ENCODE assay signal across 13 cellular contexts in genomic region chr3:155553800-155554199, GRCh38.
DNase-seq lines count a peak whose midpoint lies in the region; ATAC-seq, FAIRE-seq and TF ChIP-seq lines count a peak whose summit lies in the region.
"Had no signal": no experiment of that assay in that cellular context is flagged by ENCODE, and none has a peak within 500 bp of the region (broad histone marks: within the 10 kb centered on the region; RNA-seq: fewer than 3 reads in every experiment).

No MANE protein-coding gene starts in this region.

- peaks cover 21% of the 10 kb centered on the region for H3K36me3 Mint-ChIP-seq in activated naive CD8-positive, alpha-beta T cell treated with anti-CD3 and anti-CD28 coated beads, Interleukin-2, amount 10 ng/mL, durations not matched to agents 7 days and 5 days
- H3K36me3 Mint-ChIP-seq: CD4-positive, CD25-positive, alpha-beta regulatory T cell had no signal

- POLR2A ChIA-PET in activated naive CD8-positive, alpha-beta T cell treated with anti-CD3 and anti-CD28 coated beads, Interleukin-2, amount 10 ng/mL, durations not matched to agents 7 days and 5 days (lab: Charles Lee) = no interaction called here

- no peak for TF ChIP-seq POLR2A in GM12892 (IDR thresholded peaks at IDR 0.05; ENCODE audit: low read depth, low read length)

- peaks cover 2% of the 10 kb centered on the region for H3K27me3 Mint-ChIP-seq in activated naive CD8-positive, alpha-beta T cell treated with anti-CD3 and anti-CD28 coated beads, Interleukin-2, amount 10 ng/mL, durations not matched to agents 7 days and 5 days
- H3K27me3 Mint-ChIP-seq: CD4-positive, CD25-positive, alpha-beta regulatory T cell had no signal

- ATAC-seq in GM19043 (IDR thresholded peaks at IDR 0.05; ENCODE audit: low read depth, unreplicated experiment) = peak; percentile 31
- peak; percentile 30 for ATAC-seq in HG03354 (IDR thresholded peaks at IDR 0.05; ENCODE audit: poor library complexity, severe bottlenecking, unreplicated experiment)
- ATAC-seq in activated naive CD8-positive, alpha-beta T cell treated with anti-CD3 and anti-CD28 coated beads, Interleukin-2, amount 10 ng/mL, durations not matched to agents 7 days and 5 days (ENCODE audit: low read depth) = peak; percentile 86
- ATAC-seq: GM23338 had no signal

- peak overlapping the region; percentile 84 for H3K4me3 Mint-ChIP-seq in activated naive CD8-positive, alpha-beta T cell treated with anti-CD3 and anti-CD28 coated beads, Interleukin-2, amount 10 ng/mL, durations not matched to agents 7 days and 5 days
- H3K4me3 Mint-ChIP-seq: CD4-positive, CD25-positive, alpha-beta regulatory T cell; GM23338 had no signal

- DNase-seq in CMK (ENCODE audit: low read depth) = peak; percentile 37
- DNase-seq in activated naive CD8-positive, alpha-beta T cell treated with anti-CD3 and anti-CD28 coated beads, Interleukin-2, amount 10 ng/mL, durations not matched to agents 7 days and 5 days = no peak
- DNase-seq in GM12892 (ENCODE audit: insufficient read length) = no peak
- DNase-seq in mesenteric fat pad (ENCODE audit: low spot score) = no peak
- no peak for DNase-seq in HUDEP-2 (lab: John Stamatoyannopoulos, UW; ENCODE audit: unreplicated experiment in 76 of 76)
- DNase-seq in SW 1271 (lab: John Stamatoyannopoulos, UW) = no peak
- DNase-seq: activated effector memory CD4-positive, alpha-beta T cell treated with Interleukin-2 at 50 U/mL for 16 hours; NCI-H1436; retina had no signal

- peak overlapping the region; percentile 87 for H3K27ac Mint-ChIP-seq in activated naive CD8-positive, alpha-beta T cell treated with anti-CD3 and anti-CD28 coated beads, Interleukin-2, amount 10 ng/mL, durations not matched to agents 7 days and 5 days
- H3K27ac Mint-ChIP-seq: GM23338 had no signal

- no peak for FAIRE-seq in GM12892 (lab: Jason Lieb, UNC)

- peaks cover 52% of the 10 kb centered on the region for H3K4me1 Mint-ChIP-seq in activated naive CD8-positive, alpha-beta T cell treated with anti-CD3 and anti-CD28 coated beads, Interleukin-2, amount 10 ng/mL, durations not matched to agents 7 days and 5 days
- H3K4me1 Mint-ChIP-seq: GM23338 had no signal

- H3K9me3 Mint-ChIP-seq in activated naive CD8-positive, alpha-beta T cell treated with anti-CD3 and anti-CD28 coated beads, Interleukin-2, amount 10 ng/mL, durations not matched to agents 7 days and 5 days = no peaks in the 10 kb centered on the region
- H3K9me3 Mint-ChIP-seq: GM23338 had no signal

Comparison
In these comparisons a context has a peak if more than half of its experiments do, and no peak if none do; other contexts are left out.
1. ATAC-seq: peak in every context shown above with its lines; median percentile 86 in activated naive CD8-positive, alpha-beta T cell treated with anti-CD3 and anti-CD28 coated beads, Interleukin-2, amount 10 ng/mL, durations not matched to agents 7 days and 5 days; 31 in GM19043; 30 in HG03354.